In genomic region chr16:83809092-83809491, GRCh38 we compare ENCODE assay signal across 9 cellular contexts.
DNase-seq lines count a peak whose midpoint lies in the region; FAIRE-seq and TF ChIP-seq lines count a peak whose summit lies in the region.
"Had no signal": no experiment of that assay in that cellular context is flagged by ENCODE, and none has a peak within 500 bp of the region (broad histone marks: within the 10 kb centered on the region; RNA-seq: fewer than 3 reads in every experiment).

No MANE protein-coding gene starts in this region.

- no peak overlapping the region for H3K9ac ChIP-seq in SK-N-MC (ENCODE audit: insufficient read length)

- H3K9me3 ChIP-seq in SK-N-MC (ENCODE audit: low read depth, low read length) = no peaks in the 10 kb centered on the region

- FAIRE-seq in urothelium cell line (lab: Jason Lieb, UNC) = no peak

- no peak overlapping the region for H3K27ac ChIP-seq in SK-N-MC

- TF ChIP-seq CTCF in fibroblast of pulmonary artery (IDR thresholded peaks at IDR 0.05; ENCODE audit: low read length, missing control alignments) (no peak), retinal pigment epithelial cell (conservative IDR thresholded peaks at IDR 0.05; ENCODE audit: low read depth, low read length) (no peak)

- DNase-seq in SK-N-MC (ENCODE audit: low read depth, low spot score) (no peak), fibroblast of pulmonary artery (ENCODE audit: low read depth) (no peak), retinal pigment epithelial cell (ENCODE audit: low read depth) (no peak), AML-193 (lab: John Stamatoyannopoulos, UW) (no peak), urothelium cell line (ENCODE audit: low spot score) (no peak), GM19240 (ENCODE audit: insufficient read length, low spot score) (no peak)
- DNase-seq in stimulated activated CD4-positive, alpha-beta T cell treated with anti-CD3 and anti-CD28 coated beads, Interleukin-2, amount 100 ng/mL, for 24 hours = no peak
- DNase-seq: NCI-H69 had no signal

- no peaks in the 10 kb centered on the region for H3K36me3 ChIP-seq in SK-N-MC (ENCODE audit: insufficient read depth, low read length)

- H3K4me3 ChIP-seq in GM08714 (ENCODE audit: low read length) (peak overlapping the region; percentile 85), SK-N-MC (peak overlapping the region; percentile 83), fibroblast of pulmonary artery (replicated peaks; ENCODE audit: low read depth, low read length) (peak overlapping the region; percentile 89), retinal pigment epithelial cell (ENCODE audit: low read length) (peak overlapping the region; percentile 87)
